In the genomic region with DNA sequence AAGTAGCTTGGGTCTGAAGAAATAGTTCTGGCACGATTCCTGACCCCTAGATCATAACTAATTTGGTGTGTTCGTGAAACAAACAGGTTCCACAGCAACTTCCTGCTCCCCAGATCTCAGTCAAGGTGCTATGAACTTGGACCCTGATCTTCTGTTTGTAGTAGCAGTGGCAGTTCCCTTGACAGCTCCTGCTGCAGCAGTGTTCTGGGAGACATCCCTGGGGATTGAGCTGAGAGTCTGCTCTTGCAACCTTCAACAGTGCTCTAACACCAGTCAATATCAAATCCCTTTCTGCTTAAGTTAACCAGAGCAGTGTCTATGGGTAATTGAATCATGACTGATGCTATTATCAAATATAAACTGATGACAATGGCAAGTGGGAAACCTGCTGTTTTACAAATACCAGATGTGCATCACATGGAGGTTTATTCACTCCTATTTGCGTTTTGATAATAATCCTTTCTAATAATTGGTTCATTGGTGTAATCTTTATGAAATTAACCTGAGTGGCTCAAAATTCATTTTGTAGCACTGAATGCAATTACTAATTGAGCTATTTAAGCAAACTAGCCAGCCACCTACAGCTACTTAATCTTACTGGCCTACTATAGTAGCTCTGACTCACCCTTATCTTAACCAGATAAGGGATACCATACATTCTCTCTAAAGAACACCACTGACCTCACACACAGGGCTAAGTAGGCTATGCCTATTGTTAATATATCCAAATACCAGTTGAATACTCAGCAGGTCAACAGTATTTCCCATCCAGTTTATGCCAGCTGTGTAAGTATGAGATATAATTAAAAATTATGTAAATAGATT, we compare ENCODE assay signal across 12 cellular contexts. TPM values are rescaled to one million over a fixed set of nuclear protein-coding genes. Genes with fewer than 3 reads are reported as not detected.
DNase-seq lines count a peak whose midpoint lies in the region; ATAC-seq and TF ChIP-seq lines count a peak whose summit lies in the region.
"Had no signal": no experiment of that assay in that cellular context is flagged by ENCODE, and none has a peak within 500 bp of the region (broad histone marks: within the 10 kb centered on the region; RNA-seq: fewer than 3 reads in every experiment).

No MANE protein-coding gene starts in this region.

- DNase-seq in NCI-H345 (lab: John Stamatoyannopoulos, UW) (peak; percentile 16), NCI-H345 treated with DMSO at 0.1 percent for 48 hours (lab: John Stamatoyannopoulos, UW; ENCODE audit: unreplicated experiment) (no peak), NCI-H69 (lab: John Stamatoyannopoulos, UW) (peak; percentile 77), fibroblast of the aortic adventitia (ENCODE audit: low read depth) (peak; percentile 75), progenitor cell of endocrine pancreas (ENCODE audit: low spot score, unreplicated experiment) (no peak), activated gamma-delta T cell treated with Interleukin-2 at 50 U/mL for 16 hours (no peak), dorsolateral prefrontal cortex (no peak)
- DNase-seq: ACHN; activated CD8-positive, alpha-beta memory T cell treated with anti-CD3 and anti-CD28 coated beads, Interleukin-2, amount 50 U/mL, for 48 hours; NCI-H1105 had no signal

- H3K36me3 Mint-ChIP-seq in progenitor cell of endocrine pancreas (ENCODE audit: insufficient read depth): peaks cover 1% of the 10 kb centered on the region

- peak overlapping the region in 13 of 59 donors; percentile 3 to 87 (median 47) for H3K27ac ChIP-seq in dorsolateral prefrontal cortex

- no peak overlapping the region for H3K4me3 Mint-ChIP-seq in progenitor cell of endocrine pancreas (ENCODE audit: low read depth)
- H3K4me3 Mint-ChIP-seq: stimulated activated naive CD8-positive, alpha-beta T cell treated with anti-CD3 and anti-CD28 coated beads, Interleukin-15, Interleukin-2, amounts not matched to agents 100 ng/mL and 50 ng/mL, for 24 hours had no signal

- H3K9me3 Mint-ChIP-seq in progenitor cell of endocrine pancreas (ENCODE audit: low read depth): no peaks in the 10 kb centered on the region
- H3K9me3 Mint-ChIP-seq: stimulated activated naive CD8-positive, alpha-beta T cell treated with anti-CD3 and anti-CD28 coated beads, Interleukin-15, Interleukin-2, amounts not matched to agents 100 ng/mL and 50 ng/mL, for 24 hours had no signal

- ATAC-seq in HG03565 (IDR thresholded peaks at IDR 0.05; ENCODE audit: unreplicated experiment): no peak

- H3K27me3 Mint-ChIP-seq in progenitor cell of endocrine pancreas: no peaks in the 10 kb centered on the region
- H3K27me3 Mint-ChIP-seq: stimulated activated naive CD8-positive, alpha-beta T cell treated with anti-CD3 and anti-CD28 coated beads, Interleukin-15, Interleukin-2, amounts not matched to agents 100 ng/mL and 50 ng/mL, for 24 hours had no signal

- TF ChIP-seq CTCF in fibroblast of the aortic adventitia (IDR thresholded peaks at IDR 0.05; ENCODE audit: insufficient read depth, low read length): no peak
- TF ChIP-seq CTCF in progenitor cell of endocrine pancreas (IDR thresholded peaks at IDR 0.05; ENCODE audit: unreplicated experiment): no peak
- no peak for TF ChIP-seq CTCF in dorsolateral prefrontal cortex (IDR thresholded peaks at IDR 0.05 in 54 of 56, conservative IDR thresholded peaks at IDR 0.05 in 2 of 56; ENCODE audit: low read depth in 1 of 56, partially characterized antibody in 56 of 56)

- peak overlapping the region; percentile 84 for H3K27ac Mint-ChIP-seq in progenitor cell of endocrine pancreas
- H3K27ac Mint-ChIP-seq: stimulated activated naive CD8-positive, alpha-beta T cell treated with anti-CD3 and anti-CD28 coated beads, Interleukin-15, Interleukin-2, amounts not matched to agents 100 ng/mL and 50 ng/mL, for 24 hours had no signal

- intact Hi-C loops in dorsolateral prefrontal cortex (cut with DNase I): no loop called here

- H3K4me3 ChIP-seq in fibroblast of the aortic adventitia (ENCODE audit: low read depth, low read length) (no peak overlapping the region), dorsolateral prefrontal cortex (no peak overlapping the region)

- H3K4me1 Mint-ChIP-seq in progenitor cell of endocrine pancreas (ENCODE audit: low read depth): peaks cover 32% of the 10 kb centered on the region

- H3K27me3 ChIP-seq in dorsolateral prefrontal cortex: no peaks in the 10 kb centered on the region

RNA-seq across cellular contexts. Expression of a gene that starts 21.9 kb away (rescaled TPM):
- total RNA-seq in fibroblast of the aortic adventitia (ENCODE audit: low replicate concordance) (18.3 and 25.1 TPM in 2 replicates), progenitor cell of endocrine pancreas (26.6 and 29.5 TPM in 2 replicates), dorsolateral prefrontal cortex (10 to 100 TPM; 44.2 to 96.0 (median 66.5) TPM)

Comparison
In these comparisons a context has a peak if more than half of its experiments do, and no peak if none do; other contexts are left out.
1. DNase-seq: peak in NCI-H345 (single experiment), NCI-H69 (single experiment) and fibroblast of the aortic adventitia (single experiment); none in NCI-H345 treated with DMSO at 0.1 percent for 48 hours (single experiment), progenitor cell of endocrine pancreas (single experiment), activated gamma-delta T cell treated with Interleukin-2 at 50 U/mL for 16 hours (single experiment) and dorsolateral prefrontal cortex (0 of 10).